8 cellular contexts compared by ENCODE assay signal in the genomic region with DNA sequence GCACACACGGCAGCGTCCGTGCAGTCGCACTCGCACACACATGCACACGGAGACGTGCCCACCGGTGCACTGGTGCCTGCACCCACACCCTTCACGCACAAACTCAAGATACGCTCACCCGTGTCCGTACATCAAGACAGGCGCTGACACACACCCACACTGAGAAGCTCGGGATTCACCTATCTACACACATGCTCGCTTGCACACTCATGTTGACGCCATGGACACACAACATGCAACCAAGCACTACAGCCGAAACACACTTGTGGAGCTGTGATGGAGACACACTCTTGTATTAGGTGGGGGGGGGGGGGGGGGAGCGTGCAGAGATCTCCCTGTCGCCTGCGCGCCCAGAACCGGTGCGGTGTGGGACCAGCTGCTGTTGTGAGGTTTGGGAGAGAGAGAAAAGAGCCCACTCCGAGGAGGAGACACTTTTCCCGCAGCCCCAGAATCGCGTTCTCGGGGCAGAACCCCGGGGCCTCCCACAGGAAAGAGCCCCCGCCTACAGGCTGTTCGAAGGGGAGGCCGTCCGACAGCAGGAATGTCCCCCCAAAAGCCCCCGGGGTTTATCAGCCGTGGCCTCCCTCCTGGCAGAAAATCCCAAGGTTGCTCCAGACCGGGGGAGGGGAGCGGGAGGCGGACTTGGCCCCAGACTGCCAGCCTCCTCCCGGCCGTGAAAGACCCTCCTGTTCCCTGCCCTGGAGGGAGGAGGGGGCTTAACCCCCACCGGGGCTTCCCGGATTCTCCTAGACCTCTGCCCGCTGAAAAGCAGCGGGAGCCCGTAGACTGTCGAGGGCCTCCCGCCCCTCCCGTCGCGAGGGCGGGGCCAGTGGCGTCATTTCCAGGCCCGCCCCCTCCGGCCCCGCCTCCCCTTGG. TPM values are rescaled to one million over a fixed set of nuclear protein-coding genes. Genes with fewer than 3 reads are reported as not detected.
DNase-seq lines count a peak whose midpoint lies in the region; ATAC-seq and TF ChIP-seq lines count a peak whose summit lies in the region.

No MANE protein-coding gene starts in this region.

- TF ChIP-seq CTCF in esophagus muscularis mucosa (IDR thresholded peaks at IDR 0.05): no peak

- in situ Hi-C loops in ACHN (cut with HindIII; ENCODE audit: low pct_ligation_motif_present, low pct_unique_long_range_greater_than_20kb, low sequenced_read_pairs): no loop called here

- TF ChIP-seq POLR2A in esophagus muscularis mucosa (IDR thresholded peaks at IDR 0.05; ENCODE audit: low read depth): peak; percentile 76

- H3K4me3 ChIP-seq in esophagus muscularis mucosa (peak overlapping the region; percentile 70 to 88 (median 72)), muscle layer of duodenum (ENCODE audit: low read depth in 1 of 2, low read length in 2 of 2) (peak overlapping the region; percentile 77 to 84)

- intact Hi-C loops in esophagus muscularis mucosa (cut with DNase I): loop anchor here (1.0 to 5.0 kb wide), 4 partner anchors 27 to 187 kb away; no protein-coding TSS in a partner anchor

- H3K9me3 ChIP-seq in esophagus muscularis mucosa (no peaks in the 10 kb centered on the region), muscle layer of duodenum (ENCODE audit: control insufficient read depth in 1 of 2, low read length in 2 of 2) (no peaks in the 10 kb centered on the region)

- peaks cover 31 to 63% (median 60%) of the 10 kb centered on the region in 4 donors for H3K4me1 ChIP-seq in esophagus muscularis mucosa
- peaks cover 10 to 44% of the 10 kb centered on the region in 2 donors for H3K4me1 ChIP-seq in muscle layer of duodenum (ENCODE audit: control insufficient read depth in 1 of 2, insufficient read depth in 2 of 2, low read length in 2 of 2)

- peak overlapping the region; percentile 95 to 99 (median 98) for H3K27ac ChIP-seq in esophagus muscularis mucosa (replicated peaks in 1 of 4)
- H3K27ac ChIP-seq in muscle layer of duodenum (ENCODE audit: low read length): peak overlapping the region; percentile 90

- peak; percentile 43 for TF ChIP-seq EP300 in esophagus muscularis mucosa (IDR thresholded peaks at IDR 0.05)

- DNase-seq in ACHN (peak; percentile 89), OCI-M2 (lab: John Stamatoyannopoulos, UW; ENCODE audit: unreplicated experiment) (peak; percentile 80), esophagus muscularis mucosa (ENCODE audit: extremely low spot score) (peak; percentile 98)
- peak; percentile 95 to 96 for DNase-seq in activated T-cell treated with anti-CD3 and anti-CD28 coated beads, Interleukin-2, amount 50 U/mL, for 48 hours
- DNase-seq in stimulated activated CD8-positive, alpha-beta memory T cell treated with anti-CD3 and anti-CD28 coated beads, Interleukin-4, amount 100 ng/mL, for 48 hours: peak; percentile 95

- no peaks in the 10 kb centered on the region for H3K27me3 ChIP-seq in esophagus muscularis mucosa
- no peaks in the 10 kb centered on the region for H3K27me3 ChIP-seq in muscle layer of duodenum (ENCODE audit: low read depth, low read length)

- peak; percentile 31 for ATAC-seq in GM18511 (IDR thresholded peaks at IDR 0.05; ENCODE audit: unreplicated experiment)
- ATAC-seq in HG03439 (IDR thresholded peaks at IDR 0.05; ENCODE audit: unreplicated experiment): peak; percentile 24

- H3K36me3 ChIP-seq in esophagus muscularis mucosa (peaks cover 0 to 24% (median 20%) of the 10 kb centered on the region in 4 donors), muscle layer of duodenum (ENCODE audit: control insufficient read depth in 1 of 2, insufficient read depth in 2 of 2, low read length in 2 of 2) (peaks cover 14% of the 10 kb centered on the region in 2 donors)

- 0% methylated on average over 18 of the region's 55 CpGs for WGBS in esophagus muscularis mucosa

RNA-seq across cellular contexts. Expression of gene NFKB2, which starts 0.5 kb away (rescaled TPM):
- total RNA-seq in esophagus muscularis mucosa: 10 to 100 TPM; 18.7 to 47.0 (median 41.2) TPM

RNA-seq across cellular contexts. Expression of gene PSD, which starts 23.5 kb away (rescaled TPM):
- total RNA-seq in esophagus muscularis mucosa: 100 to 1,000 TPM in 2 of 4 donors, 10 to 100 TPM in 2; 88.0 to 268 (median 108) TPM

RNA-seq across cellular contexts. Expression of gene FBXL15, which starts 25.6 kb away (rescaled TPM):
- 10 to 100 TPM; 19.5 to 45.9 (median 29.0) TPM for total RNA-seq in esophagus muscularis mucosa

RNA-seq across cellular contexts. Expression of gene CUEDC2, which starts 37.3 kb away (rescaled TPM):
- 10 to 100 TPM; 61.0 to 92.7 (median 71.2) TPM for total RNA-seq in esophagus muscularis mucosa

RNA-seq across cellular contexts. Expression of gene C10orf95, which starts 56.3 kb away (rescaled TPM):
- 1 to 10 TPM in 1 of 4 donors, not detected in 3; 1.0 TPM for total RNA-seq in esophagus muscularis mucosa

Comparison
In these comparisons a context has a peak if more than half of its experiments do, and no peak if none do; other contexts are left out.
1. Peak in every context shown above with its lines: DNase-seq, ATAC-seq, H3K4me3 ChIP-seq and H3K27ac ChIP-seq.